8 cellular contexts compared by ENCODE assay signal in genomic region chrX:11100281-11101035, GRCh38. TPM values are rescaled to one million over a fixed set of nuclear protein-coding genes. Genes with fewer than 3 reads are reported as not detected.
DNase-seq lines count a peak whose midpoint lies in the region; ATAC-seq and TF ChIP-seq lines count a peak whose summit lies in the region.

No MANE protein-coding gene starts in this region.

- no peaks in the 10 kb centered on the region for H3K36me3 ChIP-seq in mucosa of descending colon (ENCODE audit: low read depth)

- peak; percentile 12 for TF ChIP-seq CTCF in mucosa of descending colon (IDR thresholded peaks at IDR 0.05)

- peak; percentile 6 for DNase-seq in NCI-H146 (lab: John Stamatoyannopoulos, UW)
- DNase-seq in NCI-H146 treated with DMSO at 0.1 percent for 48 hours (lab: John Stamatoyannopoulos, UW; ENCODE audit: unreplicated experiment) = no peak
- peak; percentile 33 for DNase-seq in NCI-H446 treated with DMSO at 0.1 percent for 48 hours (lab: John Stamatoyannopoulos, UW)
- DNase-seq in dedifferentiated amniotic fluid mesenchymal stem cell (ENCODE audit: extremely low spot score) = peak; percentile 71
- peak in 1 of 3 donors; percentile 60 for DNase-seq in mucosa of descending colon
- no peak for DNase-seq in DMS79 treated with DMSO at 0.1 percent for 48 hours (lab: John Stamatoyannopoulos, UW)

- intact Hi-C loops in mucosa of descending colon (cut with DNase I, micrococcal nuclease) = loop anchor here in 1 of 2 donors (10.0 kb wide), 1 partner anchor 916 kb away; no protein-coding TSS in a partner anchor

- H3K9me3 ChIP-seq in mucosa of descending colon = no peaks in the 10 kb centered on the region

- no peak overlapping the region for H3K4me3 ChIP-seq in mucosa of descending colon

- no peaks in the 10 kb centered on the region for H3K4me1 ChIP-seq in mucosa of descending colon (ENCODE audit: low read depth)

- peak; percentile 86 for ATAC-seq in mucosa of descending colon
- ATAC-seq in GM19463 (IDR thresholded peaks at IDR 0.05; ENCODE audit: unreplicated experiment) = no peak
- ATAC-seq in HG02763 (IDR thresholded peaks at IDR 0.05; ENCODE audit: unreplicated experiment) = no peak

RNA-seq across cellular contexts. Expression of gene HCCS, which starts 10.7 kb away (rescaled TPM):
- total RNA-seq in mucosa of descending colon = 10 to 100 TPM; 36.4 to 42.5 (median 39.7) TPM

Comparison
In these comparisons a context has a peak if more than half of its experiments do, and no peak if none do; other contexts are left out.
1. DNase-seq: peak in NCI-H146 (single experiment), NCI-H446 treated with DMSO at 0.1 percent for 48 hours (single experiment) and dedifferentiated amniotic fluid mesenchymal stem cell (single experiment); none in NCI-H146 treated with DMSO at 0.1 percent for 48 hours (single experiment) and DMS79 treated with DMSO at 0.1 percent for 48 hours (single experiment).